29 cellular contexts compared by ENCODE assay signal in genomic region chr17:1813088-1813487, GRCh38. TPM values are rescaled to one million over a fixed set of nuclear protein-coding genes. Genes with fewer than 3 reads are reported as not detected.
DNase-seq lines count a peak whose midpoint lies in the region; ATAC-seq and TF ChIP-seq lines count a peak whose summit lies in the region.
"Had no signal": no experiment of that assay in that cellular context is flagged by ENCODE, and none has a peak within 500 bp of the region (broad histone marks: within the 10 kb centered on the region; RNA-seq: fewer than 3 reads in every experiment).

No MANE protein-coding gene starts in this region.

- DNase-seq in AG10803 (ENCODE audit: low read depth) (peak; percentile 43), choroid plexus epithelial cell (ENCODE audit: low read depth) (peak; percentile 36), lower lobe of right lung (peak; percentile 7), NCI-H69 (lab: John Stamatoyannopoulos, UW) (no peak), OCI-M1 (lab: John Stamatoyannopoulos, UW) (no peak)
- DNase-seq in activated T-helper 2 cell treated with anti-CD3 and anti-CD28 coated beads, Interferon-gamma antibody, Interleukin-2, Interleukin-4, amounts not matched to agents 10 μg/mL and 5 μg/mL and 100 μg/mL, durations not matched to agents 14 hours and 24 hours and 36 hours (ENCODE audit: low spot score), result no peak
- DNase-seq: activated CD4-positive, alpha-beta memory T cell treated with anti-CD3 and anti-CD28 coated beads, Interleukin-2, amount 10 ng/mL, durations not matched to agents 7 days and 5 days; anterior cingulate cortex; effector CD8-positive, alpha-beta T cell; GDM1; left cardiac atrium; NCI-H1105; NCI-H1930; NCI-H524 treated with DMSO at 0.1 percent for 48 hours; NK-92 treated with Interleukin-12 subunit alpha and Interleukin-12 subunit beta, amount 100 ng/mL, for 24 hours; SHP77; small intestine; stimulated activated naive CD4-positive, alpha-beta T cell treated with Interleukin-2 at 50 U/mL for 16 hours; upper lobe of right lung had no signal

- H3K4me3 Mint-ChIP-seq in activated T-helper 2 cell treated with anti-CD3 and anti-CD28 coated beads, Interferon-gamma antibody, Interleukin-2, Interleukin-4, amounts not matched to agents 10 μg/mL and 5 μg/mL and 100 μg/mL, durations not matched to agents 14 hours and 24 hours and 36 hours (ENCODE audit: low read depth), result no peak overlapping the region
- H3K4me3 Mint-ChIP-seq: activated CD4-positive, alpha-beta memory T cell treated with anti-CD3 and anti-CD28 coated beads, Interleukin-2, amount 10 ng/mL, durations not matched to agents 7 days and 5 days; activated T-helper 17 cell treated with anti-CD3 and anti-CD28 coated beads, Interleukin-2, amount 50 U/mL, for 72 hours; IgD-negative memory B cell; nephron had no signal

- no peaks in the 10 kb centered on the region for H3K9me3 ChIP-seq in HEK293 (ENCODE audit: control insufficient read depth, insufficient read depth, low read depth, low read length)
- no peaks in the 10 kb centered on the region for H3K9me3 ChIP-seq in lower lobe of right lung
- H3K9me3 ChIP-seq: gastroesophageal sphincter, suprapubic skin, upper lobe of right lung had no signal

- H3K27me3 Mint-ChIP-seq in activated T-helper 2 cell treated with anti-CD3 and anti-CD28 coated beads, Interferon-gamma antibody, Interleukin-2, Interleukin-4, amounts not matched to agents 10 μg/mL and 5 μg/mL and 100 μg/mL, durations not matched to agents 14 hours and 24 hours and 36 hours (ENCODE audit: low read depth), result no peaks in the 10 kb centered on the region
- H3K27me3 Mint-ChIP-seq: activated CD4-positive, alpha-beta memory T cell treated with anti-CD3 and anti-CD28 coated beads, Interleukin-2, amount 10 ng/mL, durations not matched to agents 7 days and 5 days; activated T-helper 17 cell treated with anti-CD3 and anti-CD28 coated beads, Interleukin-2, amount 50 U/mL, for 72 hours; IgD-negative memory B cell had no signal

- H3K27ac ChIP-seq in HEK293 (ENCODE audit: extremely low read depth, low read depth, low read length), result no peak overlapping the region
- H3K27ac ChIP-seq in lower lobe of right lung, result no peak overlapping the region
- H3K27ac ChIP-seq: cardiac muscle cell, coronary artery, gastroesophageal sphincter, suprapubic skin, upper lobe of right lung had no signal

- H3K36me3 ChIP-seq in HEK293 (ENCODE audit: control insufficient read depth in 2 of 2, insufficient read depth in 1 of 2, low read length in 2 of 2) (peaks cover 47% of the 10 kb centered on the region in 2 experiments), lower lobe of right lung (peaks cover 39% of the 10 kb centered on the region)

- TF ChIP-seq CTCF in AG10803 (conservative IDR thresholded peaks at IDR 0.05; ENCODE audit: low read length) (no peak), HEK293 (tag by site-specific recombination; IDR thresholded peaks at IDR 0.05) (no peak), choroid plexus epithelial cell (conservative IDR thresholded peaks at IDR 0.05; ENCODE audit: low read depth, low read length) (no peak), lower lobe of right lung (IDR thresholded peaks at IDR 0.05) (no peak)

- H3K27ac Mint-ChIP-seq in activated T-helper 2 cell treated with anti-CD3 and anti-CD28 coated beads, Interferon-gamma antibody, Interleukin-2, Interleukin-4, amounts not matched to agents 10 μg/mL and 5 μg/mL and 100 μg/mL, durations not matched to agents 14 hours and 24 hours and 36 hours, result no peak overlapping the region
- H3K27ac Mint-ChIP-seq: activated CD4-positive, alpha-beta memory T cell treated with anti-CD3 and anti-CD28 coated beads, Interleukin-2, amount 10 ng/mL, durations not matched to agents 7 days and 5 days; nephron had no signal

- H3K9me3 Mint-ChIP-seq in activated T-helper 2 cell treated with anti-CD3 and anti-CD28 coated beads, Interferon-gamma antibody, Interleukin-2, Interleukin-4, amounts not matched to agents 10 μg/mL and 5 μg/mL and 100 μg/mL, durations not matched to agents 14 hours and 24 hours and 36 hours, result no peaks in the 10 kb centered on the region
- H3K9me3 Mint-ChIP-seq: activated CD4-positive, alpha-beta memory T cell treated with anti-CD3 and anti-CD28 coated beads, Interleukin-2, amount 10 ng/mL, durations not matched to agents 7 days and 5 days; activated naive CD4-positive, alpha-beta T cell treated with anti-CD3 and anti-CD28 coated beads, Interleukin-2, amount 50 U/mL, for 72 hours; activated T-helper 17 cell treated with anti-CD3 and anti-CD28 coated beads, Interleukin-2, amount 50 U/mL, for 72 hours; IgD-negative memory B cell; nephron had no signal

- CTCF ChIA-PET in HEK293 (lab: Yijun Ruan, JAX), result no interaction called here

- peaks cover 25% of the 10 kb centered on the region for H3K36me3 Mint-ChIP-seq in activated T-helper 2 cell treated with anti-CD3 and anti-CD28 coated beads, Interferon-gamma antibody, Interleukin-2, Interleukin-4, amounts not matched to agents 10 μg/mL and 5 μg/mL and 100 μg/mL, durations not matched to agents 14 hours and 24 hours and 36 hours (ENCODE audit: low read depth)

- H3K4me1 Mint-ChIP-seq in activated T-helper 2 cell treated with anti-CD3 and anti-CD28 coated beads, Interferon-gamma antibody, Interleukin-2, Interleukin-4, amounts not matched to agents 10 μg/mL and 5 μg/mL and 100 μg/mL, durations not matched to agents 14 hours and 24 hours and 36 hours (ENCODE audit: low read depth), result peaks cover 2% of the 10 kb centered on the region
- H3K4me1 Mint-ChIP-seq: activated CD4-positive, alpha-beta memory T cell treated with anti-CD3 and anti-CD28 coated beads, Interleukin-2, amount 10 ng/mL, durations not matched to agents 7 days and 5 days; activated T-helper 17 cell treated with anti-CD3 and anti-CD28 coated beads, Interleukin-2, amount 50 U/mL, for 72 hours; nephron had no signal

- ATAC-seq in lower lobe of right lung (no peak), HG02840 (IDR thresholded peaks at IDR 0.05; ENCODE audit: low FRiP score, unreplicated experiment) (no peak)
- ATAC-seq: activated naive CD4-positive, alpha-beta T cell treated with anti-CD3 and anti-CD28 coated beads, Interleukin-2, amount 50 U/mL, for 72 hours; activated T-helper 17 cell treated with anti-CD3 and anti-CD28 coated beads, Interleukin-2, amount 50 U/mL, for 72 hours; gastroesophageal sphincter; upper lobe of right lung had no signal

- intact Hi-C loops in lower lobe of right lung (cut with DNase I), result no loop called here
- intact Hi-C loops in activated T-helper 2 cell treated with anti-CD3 and anti-CD28 coated beads, Interferon-gamma antibody, Interleukin-2, Interleukin-4, amounts not matched to agents 10 μg/mL and 5 μg/mL and 100 μg/mL, durations not matched to agents 14 hours and 24 hours and 36 hours (cut with micrococcal nuclease), result no loop called here

- no peaks in the 10 kb centered on the region for H3K27me3 ChIP-seq in lower lobe of right lung (ENCODE audit: low read depth)
- H3K27me3 ChIP-seq: cardiac muscle cell, gastroesophageal sphincter, suprapubic skin, upper lobe of right lung had no signal

- POLR2A ChIA-PET in HEK293 (lab: Yijun Ruan, JAX), result interaction anchor here (1.0 kb wide), 1 partner anchor 17 kb away, joined by 3 read pairs; the partner anchor contains the start of genes RPA1 and SMYD4

- H3K4me3 ChIP-seq in AG10803 (ENCODE audit: low read length) (no peak overlapping the region), HEK293 (ENCODE audit: low read depth, low read length) (no peak overlapping the region), choroid plexus epithelial cell (ENCODE audit: low read depth, low read length) (no peak overlapping the region), lower lobe of right lung (no peak overlapping the region)
- H3K4me3 ChIP-seq: cardiac muscle cell, coronary artery, gastroesophageal sphincter, suprapubic skin, upper lobe of right lung had no signal

- H3K4me1 ChIP-seq in HEK293 (ENCODE audit: control insufficient read depth, insufficient read depth, low read length), result no peaks in the 10 kb centered on the region
- H3K4me1 ChIP-seq in lower lobe of right lung, result no peaks in the 10 kb centered on the region
- H3K4me1 ChIP-seq: gastroesophageal sphincter, suprapubic skin, upper lobe of right lung had no signal

TF ChIP-seq in HEK293, 187 proteins besides CTCF, POLR2A, EP300 and RAD21:
- TF ChIP-seq ZNF488 (tag by site-specific recombination; IDR thresholded peaks at IDR 0.05) (no peak), ZNF10 (tag by site-specific recombination; IDR thresholded peaks at IDR 0.05) (peak; percentile 41; the same call in 1 of the 2 replicates), ZNF510 (tag by site-specific recombination; IDR thresholded peaks at IDR 0.05; ENCODE audit: insufficient replicate concordance) (no peak)

RNA-seq across cellular contexts. Expression of gene SMYD4, which starts 16.6 kb away (rescaled TPM):
- 21.9 TPM for total RNA-seq in lower lobe of right lung
- total RNA-seq in activated T-helper 2 cell treated with anti-CD3 and anti-CD28 coated beads, Interferon-gamma antibody, Interleukin-2, Interleukin-4, amounts not matched to agents 10 μg/mL and 5 μg/mL and 100 μg/mL, durations not matched to agents 14 hours and 24 hours and 36 hours, result 26.9 and 31.0 TPM in 2 replicates

RNA-seq across cellular contexts. Expression of gene RPA1, which starts 16.7 kb away (rescaled TPM):
- 67.1 TPM for total RNA-seq in lower lobe of right lung
- 229 and 243 TPM in 2 replicates for total RNA-seq in activated T-helper 2 cell treated with anti-CD3 and anti-CD28 coated beads, Interferon-gamma antibody, Interleukin-2, Interleukin-4, amounts not matched to agents 10 μg/mL and 5 μg/mL and 100 μg/mL, durations not matched to agents 14 hours and 24 hours and 36 hours

RNA-seq across cellular contexts. Expression of gene SERPINF1, which starts 51.2 kb away (rescaled TPM):
- total RNA-seq in lower lobe of right lung, result 204 TPM
- total RNA-seq in activated T-helper 2 cell treated with anti-CD3 and anti-CD28 coated beads, Interferon-gamma antibody, Interleukin-2, Interleukin-4, amounts not matched to agents 10 μg/mL and 5 μg/mL and 100 μg/mL, durations not matched to agents 14 hours and 24 hours and 36 hours, result not detected in 2 replicates
- total RNA-seq: activated CD4-positive, alpha-beta memory T cell treated with anti-CD3 and anti-CD28 coated beads, Interleukin-2, amount 10 ng/mL, durations not matched to agents 7 days and 5 days; activated T-helper 17 cell treated with anti-CD3 and anti-CD28 coated beads, Interleukin-2, amount 50 U/mL, for 72 hours had no signal

Comparison
In these comparisons a context has a peak if more than half of its experiments do, and no peak if none do; other contexts are left out.
1. DNase-seq: peak in AG10803 (single experiment), choroid plexus epithelial cell (single experiment) and lower lobe of right lung (single experiment); none in NCI-H69 (single experiment), OCI-M1 (single experiment) and activated T-helper 2 cell treated with anti-CD3 and anti-CD28 coated beads, Interferon-gamma antibody, Interleukin-2, Interleukin-4, amounts not matched to agents 10 μg/mL and 5 μg/mL and 100 μg/mL, durations not matched to agents 14 hours and 24 hours and 36 hours (single experiment).
2. RNA of gene SERPINF1, which starts 51.2 kb away (total RNA-seq): 204 TPM in lower lobe of right lung (single experiment); not detected in activated T-helper 2 cell treated with anti-CD3 and anti-CD28 coated beads, Interferon-gamma antibody, Interleukin-2, Interleukin-4, amounts not matched to agents 10 μg/mL and 5 μg/mL and 100 μg/mL, durations not matched to agents 14 hours and 24 hours and 36 hours; every median in the first group is over 100 times any median in the second.